In the genomic region with DNA sequence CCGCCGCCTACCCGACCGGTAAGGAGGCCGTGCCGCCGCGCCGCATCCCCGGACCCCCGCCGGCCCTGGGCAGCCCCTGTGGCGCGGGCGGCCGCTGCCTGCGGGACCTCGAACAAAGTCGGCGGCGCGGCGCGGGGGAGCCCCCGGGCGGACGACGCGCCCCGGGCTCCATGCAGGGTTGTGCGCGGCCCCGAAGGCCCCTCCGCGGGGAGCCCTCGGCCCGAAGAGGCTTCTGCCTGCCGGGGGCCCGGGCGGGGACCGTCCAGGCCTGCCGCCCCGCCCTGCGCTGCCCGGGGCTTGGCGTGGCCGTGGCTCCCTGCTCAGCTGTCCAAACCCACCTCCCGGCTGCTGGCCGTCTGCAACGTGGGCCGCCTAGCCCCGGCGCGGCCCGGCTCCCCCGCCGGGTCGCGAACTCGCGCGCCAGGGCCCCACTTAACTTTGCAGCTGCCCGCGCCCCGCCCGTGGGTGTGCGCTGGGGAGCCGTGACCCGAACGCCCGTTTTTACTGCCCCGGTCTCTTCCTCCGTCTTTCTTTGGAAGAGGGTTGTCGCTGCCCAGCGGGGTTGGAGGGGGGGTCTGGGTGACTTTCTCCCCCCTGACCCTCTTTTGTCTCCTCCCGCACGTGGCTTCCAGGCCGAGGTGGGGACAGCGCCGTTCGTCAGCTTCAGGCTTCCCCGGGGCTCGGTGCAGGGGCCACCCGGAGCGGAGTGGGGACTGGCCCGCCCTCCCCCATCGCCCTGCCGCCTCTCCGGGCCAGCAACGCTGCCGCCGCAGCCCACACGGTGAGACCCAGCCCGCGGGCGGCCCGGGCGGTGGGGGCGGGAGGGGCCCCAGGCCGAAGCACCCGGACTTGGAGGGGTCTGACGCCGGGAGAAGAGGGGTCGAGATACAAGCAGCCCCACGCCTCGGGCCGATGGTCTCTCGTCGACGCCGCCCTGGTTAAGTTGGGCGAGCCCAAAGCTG, we compare ENCODE assay signal across 1 cellular context.
TF ChIP-seq lines count a peak whose summit lies in the region.

No MANE protein-coding gene starts in this region.

TF ChIP-seq in A549, 52 proteins besides CTCF, POLR2A, EP300 and RAD21 (continued from another document):
- no peak for TF ChIP-seq ZNF302 (CRISPR knock-in tag; IDR thresholded peaks at IDR 0.05)
TF ChIP-seq in A549: peak in this region for 2.
